Comparison of ENCODE assay signal across 9 cellular contexts in the genomic region with DNA sequence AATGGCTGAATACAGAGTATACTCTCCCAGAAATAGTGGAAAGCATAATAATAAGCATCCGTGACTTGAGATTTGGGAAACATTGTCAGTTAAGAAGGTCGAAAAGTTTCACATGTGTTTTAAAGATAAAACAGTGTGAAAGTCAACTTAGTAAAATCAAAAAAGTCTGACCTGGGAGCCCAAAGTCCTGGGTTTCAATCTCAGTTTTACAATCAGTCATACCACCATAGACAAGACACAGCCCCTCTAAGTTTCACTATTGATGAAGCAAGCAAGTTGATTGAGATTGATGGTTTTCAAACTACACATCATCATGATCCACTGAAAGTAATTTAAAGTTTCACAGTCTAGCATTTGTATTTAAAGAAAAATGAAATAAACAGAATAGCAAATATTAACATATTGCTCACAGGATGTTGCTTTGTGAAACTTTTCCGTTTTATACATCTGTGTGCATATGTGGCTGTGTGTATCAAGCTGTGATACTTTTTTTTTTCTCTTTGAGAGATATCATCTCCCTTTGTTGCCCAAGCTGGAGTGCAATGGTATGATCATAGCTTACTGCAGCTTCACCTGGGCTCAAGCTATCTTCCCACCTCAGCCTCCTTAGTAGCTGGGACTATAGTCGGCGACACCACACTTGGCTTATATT.
DNase-seq lines count a peak whose midpoint lies in the region; ATAC-seq and TF ChIP-seq lines count a peak whose summit lies in the region.
"Had no signal": no experiment of that assay in that cellular context is flagged by ENCODE, and none has a peak within 500 bp of the region (broad histone marks: within the 10 kb centered on the region; RNA-seq: fewer than 3 reads in every experiment).

No MANE protein-coding gene starts in this region.

- peaks cover 40% of the 10 kb centered on the region for H3K36me3 Mint-ChIP-seq in activated naive CD4-positive, alpha-beta T cell treated with anti-CD3 and anti-CD28 coated beads, Interleukin-2, amount 10 ng/mL, durations not matched to agents 7 days and 5 days

- H3K27ac Mint-ChIP-seq in activated naive CD4-positive, alpha-beta T cell treated with anti-CD3 and anti-CD28 coated beads, Interleukin-2, amount 10 ng/mL, durations not matched to agents 7 days and 5 days = peak overlapping the region; percentile 24
- no peak overlapping the region for H3K27ac Mint-ChIP-seq in stimulated activated naive CD8-positive, alpha-beta T cell treated with anti-CD3 and anti-CD28 coated beads, Interleukin-15, amount 100 ng/mL, for 72 hours

- H3K4me3 Mint-ChIP-seq in activated naive CD4-positive, alpha-beta T cell treated with anti-CD3 and anti-CD28 coated beads, Interleukin-2, amount 10 ng/mL, durations not matched to agents 7 days and 5 days = no peak overlapping the region
- peak overlapping the region in 1 of 2 donors; percentile 37 for H3K4me3 Mint-ChIP-seq in stimulated activated naive CD8-positive, alpha-beta T cell treated with anti-CD3 and anti-CD28 coated beads, Interleukin-15, amount 100 ng/mL, for 72 hours

- POLR2A ChIA-PET in HEK293T (lab: Yijun Ruan, JAX) = no interaction called here

- ATAC-seq in GM21619 (IDR thresholded peaks at IDR 0.05; ENCODE audit: unreplicated experiment) (peak; percentile 93), HG03280 (IDR thresholded peaks at IDR 0.05; ENCODE audit: unreplicated experiment) (peak; percentile 95)
- ATAC-seq in stimulated activated naive CD8-positive, alpha-beta T cell treated with anti-CD3 and anti-CD28 coated beads, Interleukin-15, amount 100 ng/mL, for 72 hours = peak; percentile 95
- ATAC-seq: right lobe of liver had no signal

- CTCF ChIA-PET in activated naive CD4-positive, alpha-beta T cell treated with anti-CD3 and anti-CD28 coated beads, Interleukin-2, amount 10 ng/mL, durations not matched to agents 7 days and 5 days (lab: Charles Lee) = interaction anchor here (1.5 to 2.8 kb wide), 3 partner anchors 10 to 27 kb away, joined by 4 to 6 read pairs (median 5); no protein-coding TSS in a partner anchor
- CTCF ChIA-PET in HEK293T (lab: Yijun Ruan, JAX) = interaction anchor here (0.7 kb wide), 1 partner anchor 164 kb away, joined by 3 read pairs; no protein-coding TSS in a partner anchor

- DNase-seq in activated naive CD4-positive, alpha-beta T cell treated with anti-CD3 and anti-CD28 coated beads, Interleukin-2, amount 10 ng/mL, durations not matched to agents 7 days and 5 days = no peak
- DNase-seq in activated naive CD4-positive, alpha-beta T cell treated with Interleukin-2 at 50 U/mL for 16 hours = no peak
- peak in 1 of 2 donors; percentile 23 for DNase-seq in stimulated activated naive CD8-positive, alpha-beta T cell treated with anti-CD3 and anti-CD28 coated beads, Interleukin-15, amount 100 ng/mL, for 72 hours
- DNase-seq in HEK293T (ENCODE audit: extremely low spot score) (no peak), NCI-H2227 (lab: John Stamatoyannopoulos, UW; ENCODE audit: unreplicated experiment) (no peak), OCI-M1 (lab: John Stamatoyannopoulos, UW) (no peak)
- DNase-seq: right lobe of liver had no signal

- H3K9me3 Mint-ChIP-seq in activated naive CD4-positive, alpha-beta T cell treated with anti-CD3 and anti-CD28 coated beads, Interleukin-2, amount 10 ng/mL, durations not matched to agents 7 days and 5 days = no peaks in the 10 kb centered on the region
- H3K9me3 Mint-ChIP-seq in stimulated activated naive CD8-positive, alpha-beta T cell treated with anti-CD3 and anti-CD28 coated beads, Interleukin-15, amount 100 ng/mL, for 72 hours = no peaks in the 10 kb centered on the region

- H3K4me1 Mint-ChIP-seq in activated naive CD4-positive, alpha-beta T cell treated with anti-CD3 and anti-CD28 coated beads, Interleukin-2, amount 10 ng/mL, durations not matched to agents 7 days and 5 days = peaks cover 31% of the 10 kb centered on the region
- H3K4me1 Mint-ChIP-seq in stimulated activated naive CD8-positive, alpha-beta T cell treated with anti-CD3 and anti-CD28 coated beads, Interleukin-15, amount 100 ng/mL, for 72 hours = peaks cover 41% of the 10 kb centered on the region

- no peaks in the 10 kb centered on the region for H3K27me3 Mint-ChIP-seq in activated naive CD4-positive, alpha-beta T cell treated with anti-CD3 and anti-CD28 coated beads, Interleukin-2, amount 10 ng/mL, durations not matched to agents 7 days and 5 days
- no peaks in the 10 kb centered on the region for H3K27me3 Mint-ChIP-seq in stimulated activated naive CD8-positive, alpha-beta T cell treated with anti-CD3 and anti-CD28 coated beads, Interleukin-15, amount 100 ng/mL, for 72 hours

TF ChIP-seq in HEK293T, 16 proteins besides CTCF, POLR2A, EP300 and RAD21:
- TF ChIP-seq FOXA1 (IDR thresholded peaks at IDR 0.05) = no peak
- TF ChIP-seq, protein P1, sequence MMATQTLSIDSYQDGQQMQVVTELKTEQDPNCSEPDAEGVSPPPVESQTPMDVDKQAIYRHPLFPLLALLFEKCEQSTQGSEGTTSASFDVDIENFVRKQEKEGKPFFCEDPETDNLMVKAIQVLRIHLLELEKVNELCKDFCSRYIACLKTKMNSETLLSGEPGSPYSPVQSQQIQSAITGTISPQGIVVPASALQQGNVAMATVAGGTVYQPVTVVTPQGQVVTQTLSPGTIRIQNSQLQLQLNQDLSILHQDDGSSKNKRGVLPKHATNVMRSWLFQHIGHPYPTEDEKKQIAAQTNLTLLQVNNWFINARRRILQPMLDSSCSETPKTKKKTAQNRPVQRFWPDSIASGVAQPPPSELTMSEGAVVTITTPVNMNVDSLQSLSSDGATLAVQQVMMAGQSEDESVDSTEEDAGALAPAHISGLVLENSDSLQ (IDR thresholded peaks at IDR 0.05) = no peak
